In the genomic region with DNA sequence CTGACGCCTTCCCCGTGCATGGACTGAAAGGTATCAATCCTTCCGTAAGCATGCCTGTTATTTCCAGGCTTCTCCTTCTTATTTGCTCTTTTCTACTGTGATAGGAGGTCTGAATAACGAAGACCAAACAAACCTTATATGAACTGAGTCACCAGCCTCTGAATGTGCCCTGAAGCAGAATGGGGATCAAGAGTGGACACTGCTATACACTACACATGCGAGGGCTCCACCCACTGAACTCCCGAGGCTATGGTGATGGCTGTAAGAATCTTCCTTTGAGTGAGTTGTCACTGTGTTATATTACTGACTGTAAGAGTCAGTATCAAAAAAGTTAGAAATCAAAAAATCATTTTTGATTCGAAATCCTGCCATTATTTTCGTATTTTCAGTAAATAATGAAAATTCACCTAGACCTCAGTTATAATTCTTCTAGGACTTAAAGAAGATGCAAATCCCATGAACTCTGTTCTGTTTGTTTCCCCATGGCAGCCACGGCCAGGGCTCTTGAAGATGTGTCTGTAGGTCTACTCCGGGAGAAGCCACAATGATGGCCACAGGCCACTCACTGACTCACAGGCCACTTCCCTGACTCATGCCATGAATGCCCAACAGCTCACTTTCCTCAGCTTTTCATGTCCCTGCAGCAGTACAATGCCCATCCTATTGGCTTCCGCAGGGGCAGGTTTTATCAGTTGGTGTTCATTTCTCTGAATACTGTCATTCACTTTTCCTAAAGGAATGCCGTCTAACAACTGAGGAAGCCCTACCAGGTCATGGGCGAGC, we compare ENCODE assay signal across 20 cellular contexts. TPM values are rescaled to one million over a fixed set of nuclear protein-coding genes. Genes with fewer than 3 reads are reported as not detected.
DNase-seq lines count a peak whose midpoint lies in the region; ATAC-seq and TF ChIP-seq lines count a peak whose summit lies in the region.
"Had no signal": no experiment of that assay in that cellular context is flagged by ENCODE, and none has a peak within 500 bp of the region (broad histone marks: within the 10 kb centered on the region; RNA-seq: fewer than 3 reads in every experiment).

No MANE protein-coding gene starts in this region.

- H3K4me1 ChIP-seq in Panc1 (ENCODE audit: control insufficient read depth, insufficient read depth, low read length) (no peaks in the 10 kb centered on the region), mesenchymal stem cell (ENCODE audit: control insufficient read depth, insufficient read depth, low read depth, low read length) (no peaks in the 10 kb centered on the region)
- H3K4me1 ChIP-seq: BE2C, right atrium auricular region, suprapubic skin had no signal

- DNase-seq in COLO829 (ENCODE audit: low spot score) (peak; percentile 59), Panc1 (ENCODE audit: low read depth, low spot score) (peak; percentile 45), mesenchymal stem cell (peak; percentile 41), cerebellar cortex (ENCODE audit: low spot score) (no peak), Calu3 (no peak)
- DNase-seq in central memory CD8-positive, alpha-beta T cell (ENCODE audit: low spot score in 2 of 2) = no peak
- no peak for DNase-seq in stimulated activated naive CD8-positive, alpha-beta T cell treated with anti-CD3 and anti-CD28 coated beads, Interleukin-15, amount 100 ng/mL, for 72 hours
- DNase-seq: activated CD4-positive, alpha-beta memory T cell treated with anti-CD3 and anti-CD28 coated beads, Interleukin-2, amount 10 ng/mL, durations not matched to agents 7 days and 5 days; BE2C; effector memory CD8-positive, alpha-beta T cell; GOT3; MM.1S; NCI-H2029; NCI-H510A; nephron progenitor cell; SK-N-SH had no signal

- no peak for TF ChIP-seq CTCF in Panc1 (IDR thresholded peaks at IDR 0.05)
- no peak for TF ChIP-seq CTCF in Calu3 (IDR thresholded peaks at IDR 0.05; ENCODE audit: unreplicated experiment)

- H4K91ac ChIP-seq in mesenchymal stem cell (ENCODE audit: low read length) = no peak overlapping the region

- intact Hi-C loops in Panc1 (cut with micrococcal nuclease; ENCODE audit: unreplicated experiment) = no loop called here
- intact Hi-C loops in Calu3 (cut with micrococcal nuclease; ENCODE audit: unreplicated experiment) = no loop called here

- no peak overlapping the region for H3K9ac ChIP-seq in mesenchymal stem cell (ENCODE audit: low read length)
- H3K9ac ChIP-seq: SK-N-SH had no signal

- no peaks in the 10 kb centered on the region for H3K27me3 Mint-ChIP-seq in central memory CD8-positive, alpha-beta T cell
- no peaks in the 10 kb centered on the region for H3K27me3 Mint-ChIP-seq in stimulated activated naive CD8-positive, alpha-beta T cell treated with anti-CD3 and anti-CD28 coated beads, Interleukin-15, amount 100 ng/mL, for 72 hours
- H3K27me3 Mint-ChIP-seq in Calu3 (ENCODE audit: unreplicated experiment) = no peaks in the 10 kb centered on the region
- H3K27me3 Mint-ChIP-seq: activated CD4-positive, alpha-beta memory T cell treated with anti-CD3 and anti-CD28 coated beads, Interleukin-2, amount 10 ng/mL, durations not matched to agents 7 days and 5 days; effector memory CD8-positive, alpha-beta T cell had no signal

- CTCF ChIA-PET in Panc1 (lab: Charles Lee) = no interaction called here
- CTCF ChIA-PET in Calu3 (lab: Charles Lee) = no interaction called here

- no peak overlapping the region for H2BK15ac ChIP-seq in mesenchymal stem cell (ENCODE audit: low read depth, poor library complexity, severe bottlenecking)

- no peak overlapping the region for H2BK12ac ChIP-seq in mesenchymal stem cell (ENCODE audit: low read length in 2 of 2)

- H2BK5ac ChIP-seq in mesenchymal stem cell (ENCODE audit: low read depth, low read length, poor library complexity, severe bottlenecking) = no peak overlapping the region

- H3K27me3 ChIP-seq in Panc1 (ENCODE audit: control insufficient read depth, insufficient read depth, low read length) (no peaks in the 10 kb centered on the region), mesenchymal stem cell (ENCODE audit: control insufficient read depth in 1 of 2, insufficient read depth in 1 of 2, low read length in 2 of 2) (no peaks in the 10 kb centered on the region)
- H3K27me3 ChIP-seq: BE2C, right atrium auricular region, suprapubic skin had no signal

- peak; percentile 65 for ATAC-seq in Panc1
- no peak for ATAC-seq in central memory CD8-positive, alpha-beta T cell (replicated peaks; ENCODE audit: extremely low read depth, poor library complexity, severe bottlenecking)
- ATAC-seq in GM21786 (IDR thresholded peaks at IDR 0.05; ENCODE audit: unreplicated experiment) = no peak
- ATAC-seq in stimulated activated naive CD8-positive, alpha-beta T cell treated with anti-CD3 and anti-CD28 coated beads, Interleukin-15, amount 100 ng/mL, for 72 hours = no peak
- ATAC-seq: effector memory CD8-positive, alpha-beta T cell had no signal

- H3K36me3 ChIP-seq in Panc1 (ENCODE audit: control insufficient read depth, insufficient read depth, low read length) (peaks cover 16% of the 10 kb centered on the region), mesenchymal stem cell (ENCODE audit: control insufficient read depth in 1 of 2, insufficient read depth in 2 of 2, low read depth in 1 of 2, low read length in 2 of 2) (peaks cover 34 to 85% of the 10 kb centered on the region in 2 experiments)
- H3K36me3 ChIP-seq: BE2C had no signal

- H3K27ac Mint-ChIP-seq in central memory CD8-positive, alpha-beta T cell (ENCODE audit: low read depth) = peak overlapping the region; percentile 1
- H3K27ac Mint-ChIP-seq in stimulated activated naive CD8-positive, alpha-beta T cell treated with anti-CD3 and anti-CD28 coated beads, Interleukin-15, amount 100 ng/mL, for 72 hours = no peak overlapping the region
- no peak overlapping the region for H3K27ac Mint-ChIP-seq in Calu3 (ENCODE audit: unreplicated experiment)
- H3K27ac Mint-ChIP-seq: activated CD4-positive, alpha-beta memory T cell treated with anti-CD3 and anti-CD28 coated beads, Interleukin-2, amount 10 ng/mL, durations not matched to agents 7 days and 5 days; activated T-helper 1 cell treated with anti-CD3 and anti-CD28 coated beads, Interleukin-12 subunit alpha, Interleukin-12 subunit beta, Interleukin-2, Interleukin-4 antibody, amounts not matched to agents 30 ng/mL and 10 ng/mL and 1 ng/mL, durations not matched to agents 14 hours and 24 hours and 36 hours; nephron progenitor cell had no signal

- H3K4me2 ChIP-seq in mesenchymal stem cell (ENCODE audit: low read length, poor library complexity, severe bottlenecking) = no peak overlapping the region
- H3K4me2 ChIP-seq: SK-N-SH had no signal

- H3K9me3 Mint-ChIP-seq in central memory CD8-positive, alpha-beta T cell = no peaks in the 10 kb centered on the region
- H3K9me3 Mint-ChIP-seq in stimulated activated naive CD8-positive, alpha-beta T cell treated with anti-CD3 and anti-CD28 coated beads, Interleukin-15, amount 100 ng/mL, for 72 hours = no peaks in the 10 kb centered on the region
- no peaks in the 10 kb centered on the region for H3K9me3 Mint-ChIP-seq in Calu3 (ENCODE audit: low read depth, unreplicated experiment)
- H3K9me3 Mint-ChIP-seq: activated CD4-positive, alpha-beta memory T cell treated with anti-CD3 and anti-CD28 coated beads, Interleukin-2, amount 10 ng/mL, durations not matched to agents 7 days and 5 days; activated T-helper 1 cell treated with anti-CD3 and anti-CD28 coated beads, Interleukin-12 subunit alpha, Interleukin-12 subunit beta, Interleukin-2, Interleukin-4 antibody, amounts not matched to agents 30 ng/mL and 10 ng/mL and 1 ng/mL, durations not matched to agents 14 hours and 24 hours and 36 hours; effector memory CD8-positive, alpha-beta T cell; nephron progenitor cell had no signal

- H3K9me3 ChIP-seq in Panc1 (ENCODE audit: control insufficient read depth, insufficient read depth, low read depth, low read length) (no peaks in the 10 kb centered on the region), mesenchymal stem cell (ENCODE audit: control insufficient read depth, low read length) (no peaks in the 10 kb centered on the region)
- H3K9me3 ChIP-seq: BE2C, right atrium auricular region, SK-N-SH, suprapubic skin had no signal

- in situ Hi-C loops in Panc1 (cut with HindIII; ENCODE audit: low pct_unique_long_range_greater_than_20kb, low sequenced_read_pairs) = no loop called here

- H3K27ac ChIP-seq in Panc1 (ENCODE audit: low read length) = no peak overlapping the region
- no peak overlapping the region for H3K27ac ChIP-seq in mesenchymal stem cell (ENCODE audit: low read length, poor library complexity, severe bottlenecking)
- H3K27ac ChIP-seq: right atrium auricular region, suprapubic skin had no signal

- POLR2A ChIA-PET in Panc1 (lab: Charles Lee) = no interaction called here

- no peak overlapping the region for H2AK5ac ChIP-seq in mesenchymal stem cell (ENCODE audit: low read length, severe bottlenecking)

- H3K4me3 Mint-ChIP-seq in central memory CD8-positive, alpha-beta T cell = no peak overlapping the region
- H3K4me3 Mint-ChIP-seq in stimulated activated naive CD8-positive, alpha-beta T cell treated with anti-CD3 and anti-CD28 coated beads, Interleukin-15, amount 100 ng/mL, for 72 hours = no peak overlapping the region
- no peak overlapping the region for H3K4me3 Mint-ChIP-seq in Calu3 (ENCODE audit: low read depth, unreplicated experiment)
- H3K4me3 Mint-ChIP-seq: activated CD4-positive, alpha-beta memory T cell treated with anti-CD3 and anti-CD28 coated beads, Interleukin-2, amount 10 ng/mL, durations not matched to agents 7 days and 5 days; activated T-helper 1 cell treated with anti-CD3 and anti-CD28 coated beads, Interleukin-12 subunit alpha, Interleukin-12 subunit beta, Interleukin-2, Interleukin-4 antibody, amounts not matched to agents 30 ng/mL and 10 ng/mL and 1 ng/mL, durations not matched to agents 14 hours and 24 hours and 36 hours; effector memory CD8-positive, alpha-beta T cell; nephron progenitor cell had no signal

- H2AFZ ChIP-seq in mesenchymal stem cell (ENCODE audit: low read depth, low read length) = no peak overlapping the region

- no peaks in the 10 kb centered on the region for H3K4me1 Mint-ChIP-seq in central memory CD8-positive, alpha-beta T cell
- peaks cover 12% of the 10 kb centered on the region for H3K4me1 Mint-ChIP-seq in stimulated activated naive CD8-positive, alpha-beta T cell treated with anti-CD3 and anti-CD28 coated beads, Interleukin-15, amount 100 ng/mL, for 72 hours
- H3K4me1 Mint-ChIP-seq in Calu3 (ENCODE audit: low read depth, unreplicated experiment) = no peaks in the 10 kb centered on the region
- H3K4me1 Mint-ChIP-seq: nephron progenitor cell had no signal

- no peak overlapping the region for H3K23ac ChIP-seq in mesenchymal stem cell (ENCODE audit: low read length in 2 of 2)

- H3K4me3 ChIP-seq in Panc1 (ENCODE audit: low read depth in 2 of 2, low read length in 2 of 2) (no peak overlapping the region), mesenchymal stem cell (ENCODE audit: insufficient read depth in 1 of 2, low read depth in 1 of 2, low read length in 2 of 2) (no peak overlapping the region)
- H3K4me3 ChIP-seq: right atrium auricular region, suprapubic skin had no signal

- no peaks in the 10 kb centered on the region for H3K79me1 ChIP-seq in mesenchymal stem cell (replicated peaks; ENCODE audit: low read length, poor library complexity, severe bottlenecking)

- no peak overlapping the region for H3K14ac ChIP-seq in mesenchymal stem cell (ENCODE audit: low read length in 2 of 2)

- WGBS in mesenchymal stem cell = 92% methylated on average over 12 of the region's 13 CpGs

- peaks cover 70% of the 10 kb centered on the region for H3K36me3 Mint-ChIP-seq in central memory CD8-positive, alpha-beta T cell (ENCODE audit: insufficient read depth)
- H3K36me3 Mint-ChIP-seq in Calu3 (ENCODE audit: insufficient read depth, unreplicated experiment) = peaks cover 15% of the 10 kb centered on the region

- H2BK120ac ChIP-seq in mesenchymal stem cell (ENCODE audit: low read depth, low read length) = no peak overlapping the region

- no TSS peak for BruUV-seq in Panc1 (replicated peaks; lab: Mats Ljungman, UMichigan)
- no TSS peak for BruUV-seq in Calu3 (replicated peaks; lab: Mats Ljungman, UMichigan)

- H3K18ac ChIP-seq in mesenchymal stem cell (ENCODE audit: low read depth in 1 of 2, low read length in 2 of 2) = no peak overlapping the region

- no peak overlapping the region for H4K8ac ChIP-seq in mesenchymal stem cell (ENCODE audit: low read length)

- no peak overlapping the region for H3K4ac ChIP-seq in mesenchymal stem cell (ENCODE audit: low read depth in 1 of 2, low read length in 2 of 2)

RNA-seq across cellular contexts. Expression of a gene that starts 54.7 kb away (rescaled TPM):
- 28.4 TPM for total RNA-seq in Panc1 (2021; ENCODE audit: unreplicated experiment)
- 21.1 TPM for polyA plus RNA-seq in Panc1 (2012; ENCODE audit: insufficient read length)
- polyA plus RNA-seq in mesenchymal stem cell (2013, experiment 1 of 2) = 10.0 TPM
- 9.8 TPM for polyA plus RNA-seq in mesenchymal stem cell (2013, experiment 2 of 2)
- total RNA-seq in Calu3 (2022) = 25.3 and 25.9 TPM in 2 replicates

RNA-seq across cellular contexts. Expression of a gene that starts 54.9 kb away (rescaled TPM):
- 13.7 TPM for total RNA-seq in Panc1 (2021; ENCODE audit: unreplicated experiment)
- 22.9 TPM for polyA plus RNA-seq in Panc1 (2012; ENCODE audit: insufficient read length)
- polyA plus RNA-seq in mesenchymal stem cell (2013, experiment 1 of 2) = 12.4 TPM
- 12.4 TPM for polyA plus RNA-seq in mesenchymal stem cell (2013, experiment 2 of 2)
- total RNA-seq in Calu3 (2022) = 3.3 and 4.1 TPM in 2 replicates

Comparison
In these comparisons a context has a peak if more than half of its experiments do, and no peak if none do; other contexts are left out.
1. DNase-seq: peak in COLO829 (single experiment), Panc1 (single experiment) and mesenchymal stem cell (single experiment); none in central memory CD8-positive, alpha-beta T cell (0 of 2), cerebellar cortex (single experiment), stimulated activated naive CD8-positive, alpha-beta T cell treated with anti-CD3 and anti-CD28 coated beads, Interleukin-15, amount 100 ng/mL, for 72 hours (0 of 2) and Calu3 (single experiment).